ENCODE assay signal across 1 cellular context in the genomic region with DNA sequence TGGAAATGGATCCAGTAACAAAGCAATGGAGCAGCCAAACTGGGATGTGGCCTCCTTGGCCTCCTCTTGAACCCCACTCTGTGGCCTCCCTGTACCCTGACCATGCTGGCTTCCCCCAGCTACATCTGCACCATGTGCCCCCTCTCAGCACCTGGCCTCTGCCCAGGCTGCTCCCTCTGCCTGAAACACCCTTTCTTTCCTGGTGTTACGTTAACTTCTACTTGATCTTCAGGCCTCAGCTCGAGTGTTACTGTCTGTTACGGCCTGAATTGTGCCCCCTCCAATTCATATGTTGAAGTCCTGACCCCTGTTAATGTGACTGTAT.
TF ChIP-seq lines count a peak whose summit lies in the region.

No MANE protein-coding gene starts in this region.

TF ChIP-seq in HepG2, 621 proteins besides CTCF, POLR2A, EP300 and RAD21 (continues in another document):
- TF ChIP-seq TCF7 (IDR thresholded peaks at IDR 0.05; ENCODE audit: low read depth): no peak
- no peak for TF ChIP-seq ZNF354B (CRISPR knock-in tag; IDR thresholded peaks at IDR 0.05)
- no peak for TF ChIP-seq ZNF724P (CRISPR knock-in tag; IDR thresholded peaks at IDR 0.05; ENCODE audit: borderline replicate concordance)
- TF ChIP-seq SMARCE1 (IDR thresholded peaks at IDR 0.05; ENCODE audit: borderline replicate concordance): no peak
- 0 out of 2 replicates have a peak, but pooled peaks have one; percentile 40 for TF ChIP-seq ZNF446 (CRISPR knock-in tag; IDR thresholded peaks at IDR 0.05)
- TF ChIP-seq MYC (CRISPR knock-in tag; IDR thresholded peaks at IDR 0.05; ENCODE audit: borderline replicate concordance): peak; percentile 27; the same call in 1 of the 2 replicates
- TF ChIP-seq ZNF225 (CRISPR knock-in tag; IDR thresholded peaks at IDR 0.05): no peak
- TF ChIP-seq, protein P1, sequence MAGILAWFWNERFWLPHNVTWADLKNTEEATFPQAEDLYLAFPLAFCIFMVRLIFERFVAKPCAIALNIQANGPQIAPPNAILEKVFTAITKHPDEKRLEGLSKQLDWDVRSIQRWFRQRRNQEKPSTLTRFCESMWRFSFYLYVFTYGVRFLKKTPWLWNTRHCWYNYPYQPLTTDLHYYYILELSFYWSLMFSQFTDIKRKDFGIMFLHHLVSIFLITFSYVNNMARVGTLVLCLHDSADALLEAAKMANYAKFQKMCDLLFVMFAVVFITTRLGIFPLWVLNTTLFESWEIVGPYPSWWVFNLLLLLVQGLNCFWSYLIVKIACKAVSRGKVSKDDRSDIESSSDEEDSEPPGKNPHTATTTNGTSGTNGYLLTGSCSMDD (CRISPR knock-in tag; IDR thresholded peaks at IDR 0.05): no peak
- TF ChIP-seq RBAK (CRISPR knock-in tag; IDR thresholded peaks at IDR 0.05): no peak
- no peak for TF ChIP-seq NR2F6 (IDR thresholded peaks at IDR 0.05)
- TF ChIP-seq NR2F6 (CRISPR knock-in tag; IDR thresholded peaks at IDR 0.05): no peak
- TF ChIP-seq MZF1 (CRISPR knock-in tag; IDR thresholded peaks at IDR 0.05; ENCODE audit: borderline replicate concordance): no peak
- no peak for TF ChIP-seq WIZ (CRISPR knock-in tag; IDR thresholded peaks at IDR 0.05)
- TF ChIP-seq, protein P2, sequence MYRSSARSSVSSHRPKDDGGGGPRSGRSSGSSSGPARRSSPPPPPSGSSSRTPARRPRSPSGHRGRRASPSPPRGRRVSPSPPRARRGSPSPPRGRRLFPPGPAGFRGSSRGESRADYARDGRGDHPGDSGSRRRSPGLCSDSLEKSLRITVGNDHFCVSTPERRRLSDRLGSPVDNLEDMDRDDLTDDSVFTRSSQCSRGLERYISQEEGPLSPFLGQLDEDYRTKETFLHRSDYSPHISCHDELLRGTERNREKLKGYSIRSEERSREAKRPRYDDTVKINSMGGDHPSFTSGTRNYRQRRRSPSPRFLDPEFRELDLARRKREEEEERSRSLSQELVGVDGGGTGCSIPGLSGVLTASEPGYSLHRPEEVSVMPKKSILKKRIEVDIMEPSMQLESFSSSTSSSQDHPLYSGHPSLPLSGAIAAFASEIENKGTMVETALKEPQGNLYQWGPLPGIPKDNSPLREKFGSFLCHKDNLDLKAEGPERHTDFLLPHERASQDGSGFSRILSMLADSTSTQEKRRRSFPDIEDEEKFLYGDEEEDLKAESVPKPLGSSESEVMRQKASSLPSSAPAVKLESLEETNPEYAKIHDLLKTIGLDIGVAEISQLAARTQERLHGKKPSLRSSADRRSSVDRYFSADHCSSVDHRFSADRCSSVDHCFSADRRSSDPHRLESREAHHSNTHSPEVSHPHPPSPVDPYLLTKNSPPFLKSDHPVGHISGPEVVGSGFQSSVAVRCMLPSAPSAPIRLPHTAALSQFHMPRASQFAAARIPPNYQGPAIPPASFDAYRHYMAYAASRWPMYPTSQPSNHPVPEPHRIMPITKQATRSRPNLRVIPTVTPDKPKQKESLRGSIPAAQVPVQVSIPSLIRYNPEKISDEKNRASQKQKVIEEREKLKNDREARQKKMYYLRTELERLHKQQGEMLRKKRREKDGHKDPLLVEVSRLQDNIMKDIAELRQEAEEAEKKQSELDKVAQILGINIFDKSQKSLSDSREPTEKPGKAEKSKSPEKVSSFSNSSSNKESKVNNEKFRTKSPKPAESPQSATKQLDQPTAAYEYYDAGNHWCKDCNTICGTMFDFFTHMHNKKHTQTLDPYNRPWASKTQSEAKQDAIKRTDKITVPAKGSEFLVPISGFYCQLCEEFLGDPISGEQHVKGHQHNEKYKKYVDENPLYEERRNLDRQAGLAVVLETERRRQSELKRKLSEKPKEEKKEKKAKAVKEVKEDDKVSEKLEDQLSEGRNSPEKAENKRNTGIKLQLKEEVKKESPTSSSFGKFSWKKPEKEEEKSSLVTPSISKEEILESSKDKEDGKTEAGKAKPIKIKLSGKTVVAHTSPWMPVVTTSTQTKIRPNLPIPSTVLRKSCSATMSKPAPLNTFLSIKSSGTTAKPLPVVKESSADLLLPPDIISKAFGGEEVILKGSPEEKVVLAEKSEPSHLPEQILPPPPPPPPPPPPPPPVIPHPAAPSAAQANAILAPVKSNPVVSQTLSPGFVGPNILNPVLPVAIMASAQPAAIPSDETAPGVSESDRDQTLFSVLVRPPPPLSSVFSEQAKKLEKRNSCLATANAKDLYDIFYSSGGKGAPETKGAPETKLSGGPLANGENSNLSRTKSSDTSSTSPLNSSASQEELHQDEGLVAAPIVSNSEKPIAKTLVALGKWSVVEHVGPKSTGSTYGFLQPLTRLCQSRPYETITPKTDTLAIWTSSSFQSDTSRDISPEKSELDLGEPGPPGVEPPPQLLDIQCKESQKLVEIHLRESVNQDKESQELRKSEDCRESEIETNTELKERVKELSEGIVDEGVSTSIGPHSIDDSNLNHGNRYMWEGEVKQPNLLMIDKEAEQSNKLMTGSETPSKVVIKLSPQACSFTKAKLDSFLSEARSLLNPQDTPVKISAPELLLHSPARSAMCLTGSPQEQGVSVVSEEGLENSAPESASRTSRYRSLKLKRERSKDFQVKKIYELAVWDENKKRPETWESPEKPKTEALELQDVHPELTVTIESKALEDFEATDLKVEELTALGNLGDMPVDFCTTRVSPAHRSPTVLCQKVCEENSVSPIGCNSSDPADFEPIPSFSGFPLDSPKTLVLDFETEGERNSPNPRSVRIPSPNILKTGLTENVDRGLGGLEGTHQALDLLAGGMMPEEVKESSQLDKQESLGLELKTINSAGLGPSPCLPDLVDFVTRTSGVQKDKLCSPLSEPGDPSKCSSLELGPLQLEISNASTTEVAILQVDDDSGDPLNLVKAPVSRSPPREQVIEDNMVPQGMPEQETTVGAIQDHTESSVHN (CRISPR knock-in tag; IDR thresholded peaks at IDR 0.05): no peak
- TF ChIP-seq, protein P3, sequence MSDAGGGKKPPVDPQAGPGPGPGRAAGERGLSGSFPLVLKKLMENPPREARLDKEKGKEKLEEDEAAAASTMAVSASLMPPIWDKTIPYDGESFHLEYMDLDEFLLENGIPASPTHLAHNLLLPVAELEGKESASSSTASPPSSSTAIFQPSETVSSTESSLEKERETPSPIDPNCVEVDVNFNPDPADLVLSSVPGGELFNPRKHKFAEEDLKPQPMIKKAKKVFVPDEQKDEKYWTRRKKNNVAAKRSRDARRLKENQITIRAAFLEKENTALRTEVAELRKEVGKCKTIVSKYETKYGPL (CRISPR knock-in tag; IDR thresholded peaks at IDR 0.05): no peak
- TF ChIP-seq, protein P4, sequence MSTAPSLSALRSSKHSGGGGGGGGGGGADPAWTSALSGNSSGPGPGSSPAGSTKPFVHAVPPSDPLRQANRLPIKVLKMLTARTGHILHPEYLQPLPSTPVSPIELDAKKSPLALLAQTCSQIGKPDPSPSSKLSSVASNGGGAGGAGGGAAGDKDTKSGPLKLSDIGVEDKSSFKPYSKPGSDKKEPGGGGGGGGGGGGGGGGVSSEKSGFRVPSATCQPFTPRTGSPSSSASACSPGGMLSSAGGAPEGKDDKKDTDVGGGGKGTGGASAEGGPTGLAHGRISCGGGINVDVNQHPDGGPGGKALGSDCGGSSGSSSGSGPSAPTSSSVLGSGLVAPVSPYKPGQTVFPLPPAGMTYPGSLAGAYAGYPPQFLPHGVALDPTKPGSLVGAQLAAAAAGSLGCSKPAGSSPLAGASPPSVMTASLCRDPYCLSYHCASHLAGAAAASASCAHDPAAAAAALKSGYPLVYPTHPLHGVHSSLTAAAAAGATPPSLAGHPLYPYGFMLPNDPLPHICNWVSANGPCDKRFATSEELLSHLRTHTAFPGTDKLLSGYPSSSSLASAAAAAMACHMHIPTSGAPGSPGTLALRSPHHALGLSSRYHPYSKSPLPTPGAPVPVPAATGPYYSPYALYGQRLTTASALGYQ (CRISPR knock-in tag; IDR thresholded peaks at IDR 0.05): no peak
- TF ChIP-seq ZBTB8A (CRISPR knock-in tag; IDR thresholded peaks at IDR 0.05; ENCODE audit: borderline replicate concordance, low read depth): no peak
- TF ChIP-seq, protein P5, sequence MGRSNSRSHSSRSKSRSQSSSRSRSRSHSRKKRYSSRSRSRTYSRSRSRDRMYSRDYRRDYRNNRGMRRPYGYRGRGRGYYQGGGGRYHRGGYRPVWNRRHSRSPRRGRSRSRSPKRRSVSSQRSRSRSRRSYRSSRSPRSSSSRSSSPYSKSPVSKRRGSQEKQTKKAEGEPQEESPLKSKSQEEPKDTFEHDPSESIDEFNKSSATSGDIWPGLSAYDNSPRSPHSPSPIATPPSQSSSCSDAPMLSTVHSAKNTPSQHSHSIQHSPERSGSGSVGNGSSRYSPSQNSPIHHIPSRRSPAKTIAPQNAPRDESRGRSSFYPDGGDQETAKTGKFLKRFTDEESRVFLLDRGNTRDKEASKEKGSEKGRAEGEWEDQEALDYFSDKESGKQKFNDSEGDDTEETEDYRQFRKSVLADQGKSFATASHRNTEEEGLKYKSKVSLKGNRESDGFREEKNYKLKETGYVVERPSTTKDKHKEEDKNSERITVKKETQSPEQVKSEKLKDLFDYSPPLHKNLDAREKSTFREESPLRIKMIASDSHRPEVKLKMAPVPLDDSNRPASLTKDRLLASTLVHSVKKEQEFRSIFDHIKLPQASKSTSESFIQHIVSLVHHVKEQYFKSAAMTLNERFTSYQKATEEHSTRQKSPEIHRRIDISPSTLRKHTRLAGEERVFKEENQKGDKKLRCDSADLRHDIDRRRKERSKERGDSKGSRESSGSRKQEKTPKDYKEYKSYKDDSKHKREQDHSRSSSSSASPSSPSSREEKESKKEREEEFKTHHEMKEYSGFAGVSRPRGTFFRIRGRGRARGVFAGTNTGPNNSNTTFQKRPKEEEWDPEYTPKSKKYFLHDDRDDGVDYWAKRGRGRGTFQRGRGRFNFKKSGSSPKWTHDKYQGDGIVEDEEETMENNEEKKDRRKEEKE (IDR thresholded peaks at IDR 0.05): no peak
- TF ChIP-seq, protein P6, sequence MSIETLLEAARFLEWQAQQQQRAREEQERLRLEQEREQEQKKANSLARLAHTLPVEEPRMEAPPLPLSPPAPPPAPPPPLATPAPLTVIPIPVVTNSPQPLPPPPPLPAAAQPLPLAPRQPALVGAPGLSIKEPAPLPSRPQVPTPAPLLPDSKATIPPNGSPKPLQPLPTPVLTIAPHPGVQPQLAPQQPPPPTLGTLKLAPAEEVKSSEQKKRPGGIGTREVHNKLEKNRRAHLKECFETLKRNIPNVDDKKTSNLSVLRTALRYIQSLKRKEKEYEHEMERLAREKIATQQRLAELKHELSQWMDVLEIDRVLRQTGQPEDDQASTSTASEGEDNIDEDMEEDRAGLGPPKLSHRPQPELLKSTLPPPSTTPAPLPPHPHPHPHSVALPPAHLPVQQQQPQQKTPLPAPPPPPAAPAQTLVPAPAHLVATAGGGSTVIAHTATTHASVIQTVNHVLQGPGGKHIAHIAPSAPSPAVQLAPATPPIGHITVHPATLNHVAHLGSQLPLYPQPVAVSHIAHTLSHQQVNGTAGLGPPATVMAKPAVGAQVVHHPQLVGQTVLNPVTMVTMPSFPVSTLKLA (IDR thresholded peaks at IDR 0.05): peak; percentile 56
- TF ChIP-seq ZNF20 (CRISPR knock-in tag; IDR thresholded peaks at IDR 0.05): no peak
- peak; percentile 10 for TF ChIP-seq TEAD3 (CRISPR knock-in tag; optimal IDR thresholded peaks at IDR 0.05; ENCODE audit: borderline replicate concordance)
- no peak for TF ChIP-seq ZNF382 (CRISPR knock-in tag; IDR thresholded peaks at IDR 0.05; ENCODE audit: borderline replicate concordance)
- TF ChIP-seq TBX2 (CRISPR knock-in tag; IDR thresholded peaks at IDR 0.05; ENCODE audit: borderline replicate concordance): peak; percentile 31; the same call in 1 of the 2 replicates
- no peak for TF ChIP-seq ZNF350 (CRISPR knock-in tag; IDR thresholded peaks at IDR 0.05; ENCODE audit: borderline replicate concordance, low read depth)
- no peak for TF ChIP-seq MTF2 (CRISPR knock-in tag; IDR thresholded peaks at IDR 0.05; ENCODE audit: borderline replicate concordance)
- TF ChIP-seq HOXA9 (CRISPR knock-in tag; IDR thresholded peaks at IDR 0.05; ENCODE audit: borderline replicate concordance): no peak
- TF ChIP-seq, protein P7, sequence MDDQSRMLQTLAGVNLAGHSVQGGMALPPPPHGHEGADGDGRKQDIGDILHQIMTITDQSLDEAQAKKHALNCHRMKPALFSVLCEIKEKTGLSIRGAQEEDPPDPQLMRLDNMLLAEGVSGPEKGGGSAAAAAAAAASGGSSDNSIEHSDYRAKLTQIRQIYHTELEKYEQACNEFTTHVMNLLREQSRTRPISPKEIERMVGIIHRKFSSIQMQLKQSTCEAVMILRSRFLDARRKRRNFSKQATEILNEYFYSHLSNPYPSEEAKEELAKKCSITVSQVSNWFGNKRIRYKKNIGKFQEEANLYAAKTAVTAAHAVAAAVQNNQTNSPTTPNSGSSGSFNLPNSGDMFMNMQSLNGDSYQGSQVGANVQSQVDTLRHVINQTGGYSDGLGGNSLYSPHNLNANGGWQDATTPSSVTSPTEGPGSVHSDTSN (CRISPR knock-in tag; IDR thresholded peaks at IDR 0.05; ENCODE audit: borderline replicate concordance): no peak
- TF ChIP-seq HNRNPUL1 (IDR thresholded peaks at IDR 0.05; ENCODE audit: low read depth, low read length): no peak
- TF ChIP-seq, protein P8, sequence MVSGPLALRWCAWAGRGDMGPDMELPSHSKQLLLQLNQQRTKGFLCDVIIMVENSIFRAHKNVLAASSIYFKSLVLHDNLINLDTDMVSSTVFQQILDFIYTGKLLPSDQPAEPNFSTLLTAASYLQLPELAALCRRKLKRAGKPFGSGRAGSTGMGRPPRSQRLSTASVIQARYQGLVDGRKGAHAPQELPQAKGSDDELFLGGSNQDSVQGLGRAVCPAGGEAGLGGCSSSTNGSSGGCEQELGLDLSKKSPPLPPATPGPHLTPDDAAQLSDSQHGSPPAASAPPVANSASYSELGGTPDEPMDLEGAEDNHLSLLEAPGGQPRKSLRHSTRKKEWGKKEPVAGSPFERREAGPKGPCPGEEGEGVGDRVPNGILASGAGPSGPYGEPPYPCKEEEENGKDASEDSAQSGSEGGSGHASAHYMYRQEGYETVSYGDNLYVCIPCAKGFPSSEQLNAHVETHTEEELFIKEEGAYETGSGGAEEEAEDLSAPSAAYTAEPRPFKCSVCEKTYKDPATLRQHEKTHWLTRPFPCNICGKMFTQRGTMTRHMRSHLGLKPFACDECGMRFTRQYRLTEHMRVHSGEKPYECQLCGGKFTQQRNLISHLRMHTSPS (CRISPR knock-in tag; IDR thresholded peaks at IDR 0.05; ENCODE audit: low read depth): no peak
- TF ChIP-seq, protein P9, sequence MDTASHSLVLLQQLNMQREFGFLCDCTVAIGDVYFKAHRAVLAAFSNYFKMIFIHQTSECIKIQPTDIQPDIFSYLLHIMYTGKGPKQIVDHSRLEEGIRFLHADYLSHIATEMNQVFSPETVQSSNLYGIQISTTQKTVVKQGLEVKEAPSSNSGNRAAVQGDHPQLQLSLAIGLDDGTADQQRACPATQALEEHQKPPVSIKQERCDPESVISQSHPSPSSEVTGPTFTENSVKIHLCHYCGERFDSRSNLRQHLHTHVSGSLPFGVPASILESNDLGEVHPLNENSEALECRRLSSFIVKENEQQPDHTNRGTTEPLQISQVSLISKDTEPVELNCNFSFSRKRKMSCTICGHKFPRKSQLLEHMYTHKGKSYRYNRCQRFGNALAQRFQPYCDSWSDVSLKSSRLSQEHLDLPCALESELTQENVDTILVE (CRISPR knock-in tag; IDR thresholded peaks at IDR 0.05): no peak
- TF ChIP-seq RNF2 (conservative IDR thresholded peaks at IDR 0.05; ENCODE audit: low read depth): no peak
- TF ChIP-seq, protein P10, sequence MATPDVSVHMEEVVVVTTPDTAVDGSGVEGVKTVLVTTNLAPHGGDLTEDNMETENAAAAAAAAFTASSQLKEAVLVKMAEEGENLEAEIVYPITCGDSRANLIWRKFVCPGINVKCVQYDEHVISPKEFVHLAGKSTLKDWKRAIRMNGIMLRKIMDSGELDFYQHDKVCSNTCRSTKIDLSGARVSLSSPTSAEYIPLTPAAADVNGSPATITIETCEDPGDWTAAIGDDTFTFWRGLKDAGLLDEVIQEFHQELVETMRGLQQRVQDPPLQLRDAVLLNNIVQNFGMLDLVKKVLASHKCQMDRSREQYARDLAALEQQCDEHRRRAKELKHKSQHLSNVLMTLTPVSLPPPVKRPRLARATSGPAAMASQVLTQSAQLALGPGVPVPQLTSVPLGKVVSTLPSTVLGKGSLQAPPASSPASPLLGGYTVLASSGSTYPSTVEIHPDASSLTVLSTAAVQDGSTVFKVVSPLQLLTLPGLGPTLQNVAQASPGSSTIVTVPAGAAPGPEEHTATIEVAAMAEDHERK (CRISPR knock-in tag; IDR thresholded peaks at IDR 0.05; ENCODE audit: low read depth): no peak
- TF ChIP-seq ZFAT (CRISPR knock-in tag; conservative IDR thresholded peaks at IDR 0.05): no peak
- TF ChIP-seq CENPX (CRISPR knock-in tag; IDR thresholded peaks at IDR 0.05): 0 out of 2 replicates have a peak, but pooled peaks have one; percentile 9
